Comparison of ENCODE assay signal across 8 cellular contexts in the genomic region with DNA sequence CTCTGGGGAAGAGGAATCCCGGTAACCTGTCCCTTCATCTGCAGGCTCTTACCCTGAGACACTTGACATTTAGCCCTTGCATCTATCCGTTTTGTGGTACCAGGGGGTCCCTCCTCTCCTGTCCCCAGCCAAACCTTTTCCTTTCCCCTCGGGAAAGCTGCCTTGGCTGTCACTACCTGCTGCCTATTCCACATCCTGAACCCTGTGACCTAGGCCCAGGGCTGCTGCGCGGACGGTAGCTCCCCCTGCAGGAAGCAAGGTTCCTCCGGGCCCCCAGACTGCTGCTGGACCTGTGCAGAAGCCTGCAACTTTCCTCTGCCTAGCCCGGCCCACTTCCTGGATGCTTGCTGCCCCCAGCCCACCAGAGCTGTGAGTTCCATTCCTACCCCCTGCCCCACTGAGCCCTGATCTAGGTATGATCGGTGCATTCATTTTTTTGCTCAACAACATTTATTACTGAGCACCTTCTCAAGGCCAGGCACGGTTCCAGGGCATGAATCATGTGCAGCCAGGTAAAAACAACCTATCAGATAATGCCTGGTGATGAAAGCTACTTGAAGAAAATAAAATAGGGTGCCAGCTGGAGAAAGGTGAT. TPM values are rescaled to one million over a fixed set of nuclear protein-coding genes. Genes with fewer than 3 reads are reported as not detected.
DNase-seq lines count a peak whose midpoint lies in the region; ATAC-seq and TF ChIP-seq lines count a peak whose summit lies in the region.

No MANE protein-coding gene starts in this region.

- WGBS in GM23248 (ENCODE audit: low coverage in 1 of 2, low lambda C conversion rate in 2 of 2, missing lambda C conversion rate in 2 of 2), 2 experiments = 64 to 69% methylated on average over 10 of the region's 10 CpGs

- H3K9me2 ChIP-seq in GM23248 (ENCODE audit: insufficient read depth) = no peaks in the 10 kb centered on the region

- H3K27me3 Mint-ChIP-seq in activated CD8-positive, alpha-beta T cell treated with anti-CD3 and anti-CD28 coated beads, Interleukin-2, amount 10 ng/mL, durations not matched to agents 7 days and 5 days (ENCODE audit: low read depth) = no peaks in the 10 kb centered on the region

- TF ChIP-seq CTCF in fibroblast of pulmonary artery (IDR thresholded peaks at IDR 0.05; ENCODE audit: low read length, missing control alignments) = peak; percentile 65

- peaks cover 9% of the 10 kb centered on the region; the same call in 1 of the 2 replicates for H3K79me2 ChIP-seq in GM23248 (ENCODE audit: insufficient read depth)

- DNase-seq in COLO668 (lab: John Stamatoyannopoulos, UW; ENCODE audit: unreplicated experiment) (peak; percentile 59), KG1 (lab: John Stamatoyannopoulos, UW) (peak; percentile 10), fibroblast of pulmonary artery (ENCODE audit: low read depth) (no peak), GM23248 (no peak)
- peak; percentile 76 for DNase-seq in activated CD8-positive, alpha-beta T cell treated with anti-CD3 and anti-CD28 coated beads, Interleukin-2, amount 10 ng/mL, durations not matched to agents 7 days and 5 days
- DNase-seq in stimulated activated CD4-positive, alpha-beta T cell treated with anti-CD3 and anti-CD28 coated beads, Interleukin-2, amount 100 ng/mL, for 48 hours = peak; percentile 54 to 63

- H2AFZ ChIP-seq in GM23248 = no peak overlapping the region

- peak overlapping the region; percentile 43 for H3K4me3 Mint-ChIP-seq in activated CD8-positive, alpha-beta T cell treated with anti-CD3 and anti-CD28 coated beads, Interleukin-2, amount 10 ng/mL, durations not matched to agents 7 days and 5 days

- H3K9me3 Mint-ChIP-seq in activated CD8-positive, alpha-beta T cell treated with anti-CD3 and anti-CD28 coated beads, Interleukin-2, amount 10 ng/mL, durations not matched to agents 7 days and 5 days (ENCODE audit: insufficient read depth) = no peaks in the 10 kb centered on the region

- H3K27ac ChIP-seq in GM23248 = no peak overlapping the region

- H3K9me3 ChIP-seq in GM23248 (ENCODE audit: low read depth) = no peaks in the 10 kb centered on the region

- H3F3A ChIP-seq in GM23248 (ENCODE audit: insufficient read depth) = peaks cover 13% of the 10 kb centered on the region; the same call in 1 of the 2 replicates

- H3K4me3 ChIP-seq in fibroblast of pulmonary artery (replicated peaks; ENCODE audit: low read depth, low read length) (no peak overlapping the region), GM23248 (no peak overlapping the region)

- in situ Hi-C loops in GM23248 (cut with MboI) = no loop called here

- peaks cover 33% of the 10 kb centered on the region for H3K4me1 Mint-ChIP-seq in activated CD8-positive, alpha-beta T cell treated with anti-CD3 and anti-CD28 coated beads, Interleukin-2, amount 10 ng/mL, durations not matched to agents 7 days and 5 days (ENCODE audit: low read depth)

- peak; percentile 76 for ATAC-seq in activated CD8-positive, alpha-beta T cell treated with anti-CD3 and anti-CD28 coated beads, Interleukin-2, amount 10 ng/mL, durations not matched to agents 7 days and 5 days
- ATAC-seq in HG03159 (IDR thresholded peaks at IDR 0.05; ENCODE audit: unreplicated experiment) = no peak
- ATAC-seq in HG03025 (IDR thresholded peaks at IDR 0.05; ENCODE audit: low FRiP score, unreplicated experiment) = no peak

- no peaks in the 10 kb centered on the region for H4K20me1 ChIP-seq in GM23248 (ENCODE audit: insufficient read depth)

- CTCF ChIA-PET in activated CD8-positive, alpha-beta T cell treated with anti-CD3 and anti-CD28 coated beads, Interleukin-2, amount 10 ng/mL, durations not matched to agents 7 days and 5 days (lab: Charles Lee) = interaction anchor here (0.6 to 6.8 kb wide), 23 partner anchors 11 to 354 kb away, joined by 3 to 82 read pairs (median 5); partner anchors contain the start of genes ALDOA, CORO1A, MVP and PPP4C

- no peak overlapping the region for H3K4me2 ChIP-seq in GM23248 (ENCODE audit: unreplicated experiment)

- no peak overlapping the region for H3K27ac Mint-ChIP-seq in activated CD8-positive, alpha-beta T cell treated with anti-CD3 and anti-CD28 coated beads, Interleukin-2, amount 10 ng/mL, durations not matched to agents 7 days and 5 days

- POLR2A ChIA-PET in activated CD8-positive, alpha-beta T cell treated with anti-CD3 and anti-CD28 coated beads, Interleukin-2, amount 10 ng/mL, durations not matched to agents 7 days and 5 days (lab: Charles Lee) = interaction anchor here (1.2 kb wide), 1 partner anchor 10 kb away, joined by 7 read pairs; the partner anchor contains the start of gene ALDOA

- peaks cover 15% of the 10 kb centered on the region for H3K4me1 ChIP-seq in GM23248 (ENCODE audit: insufficient read depth)

- H3K36me3 Mint-ChIP-seq in activated CD8-positive, alpha-beta T cell treated with anti-CD3 and anti-CD28 coated beads, Interleukin-2, amount 10 ng/mL, durations not matched to agents 7 days and 5 days (ENCODE audit: low read depth) = peaks cover 5% of the 10 kb centered on the region

- H3K36me3 ChIP-seq in GM23248 (ENCODE audit: low read depth) = no peaks in the 10 kb centered on the region

- no peaks in the 10 kb centered on the region for H3K27me3 ChIP-seq in GM23248 (replicated peaks; ENCODE audit: insufficient read depth)

- no peak overlapping the region for H3K9ac ChIP-seq in GM23248

RNA-seq across cellular contexts. Expression of gene ALDOA, which starts 10.5 kb away (rescaled TPM):
- 1,000 to 10,000 TPM; 1,738 to 1,843 TPM for total RNA-seq in activated CD8-positive, alpha-beta T cell treated with anti-CD3 and anti-CD28 coated beads, Interleukin-2, amount 10 ng/mL, durations not matched to agents 7 days and 5 days
- 1,441 and 1,602 TPM in 2 replicates for total RNA-seq in GM23248 (2014; rRNA removed; shearing (Covaris generic))
- polyA plus RNA-seq in GM23248 (2016; fragmentation: Nextera tagmentation; extraction: Ambion mirVana) = 2,742 and 2,900 TPM in 2 replicates

RNA-seq across cellular contexts. Expression of gene PPP4C, which starts 20.7 kb away (rescaled TPM):
- total RNA-seq in activated CD8-positive, alpha-beta T cell treated with anti-CD3 and anti-CD28 coated beads, Interleukin-2, amount 10 ng/mL, durations not matched to agents 7 days and 5 days = 100 to 1,000 TPM; 157 TPM
- 135 and 168 TPM in 2 replicates for total RNA-seq in GM23248 (2014; rRNA removed; shearing (Covaris generic))
- 205 and 210 TPM in 2 replicates for polyA plus RNA-seq in GM23248 (2016; fragmentation: Nextera tagmentation; extraction: Ambion mirVana)

RNA-seq across cellular contexts. Expression of gene TLCD3B, which starts 24.0 kb away (rescaled TPM):
- total RNA-seq in activated CD8-positive, alpha-beta T cell treated with anti-CD3 and anti-CD28 coated beads, Interleukin-2, amount 10 ng/mL, durations not matched to agents 7 days and 5 days = 1 to 10 TPM; 4.6 TPM
- total RNA-seq in GM23248 (2014; rRNA removed; shearing (Covaris generic)) = not detected in 2 replicates
- polyA plus RNA-seq in GM23248 (2016; fragmentation: Nextera tagmentation; extraction: Ambion mirVana) = 0.13 TPM in 1 of 2 replicates, not detected in the other

RNA-seq across cellular contexts. Expression of gene C16orf92, which starts 32.1 kb away (rescaled TPM):
- not detected for total RNA-seq in activated CD8-positive, alpha-beta T cell treated with anti-CD3 and anti-CD28 coated beads, Interleukin-2, amount 10 ng/mL, durations not matched to agents 7 days and 5 days
- total RNA-seq in GM23248 (2014; rRNA removed; shearing (Covaris generic)) = not detected in 2 replicates
- polyA plus RNA-seq in GM23248 (2016; fragmentation: Nextera tagmentation; extraction: Ambion mirVana) = not detected in 2 replicates

RNA-seq across cellular contexts. Expression of gene TBX6, which starts 36.7 kb away (rescaled TPM):
- total RNA-seq in activated CD8-positive, alpha-beta T cell treated with anti-CD3 and anti-CD28 coated beads, Interleukin-2, amount 10 ng/mL, durations not matched to agents 7 days and 5 days = 1 to 10 TPM; 1.3 TPM
- 0.11 TPM in 1 of 2 replicates, not detected in the other for total RNA-seq in GM23248 (2014; rRNA removed; shearing (Covaris generic))
- 0.13 and 0.20 TPM in 2 replicates for polyA plus RNA-seq in GM23248 (2016; fragmentation: Nextera tagmentation; extraction: Ambion mirVana)

Comparison
In these comparisons a context has a peak if more than half of its experiments do, and no peak if none do; other contexts are left out.
1. DNase-seq: peak in COLO668 (single experiment), KG1 (single experiment), activated CD8-positive, alpha-beta T cell treated with anti-CD3 and anti-CD28 coated beads, Interleukin-2, amount 10 ng/mL, durations not matched to agents 7 days and 5 days (single experiment) and stimulated activated CD4-positive, alpha-beta T cell treated with anti-CD3 and anti-CD28 coated beads, Interleukin-2, amount 100 ng/mL, for 48 hours (2 of 2); none in fibroblast of pulmonary artery (single experiment) and GM23248 (single experiment).